In the genomic region with DNA sequence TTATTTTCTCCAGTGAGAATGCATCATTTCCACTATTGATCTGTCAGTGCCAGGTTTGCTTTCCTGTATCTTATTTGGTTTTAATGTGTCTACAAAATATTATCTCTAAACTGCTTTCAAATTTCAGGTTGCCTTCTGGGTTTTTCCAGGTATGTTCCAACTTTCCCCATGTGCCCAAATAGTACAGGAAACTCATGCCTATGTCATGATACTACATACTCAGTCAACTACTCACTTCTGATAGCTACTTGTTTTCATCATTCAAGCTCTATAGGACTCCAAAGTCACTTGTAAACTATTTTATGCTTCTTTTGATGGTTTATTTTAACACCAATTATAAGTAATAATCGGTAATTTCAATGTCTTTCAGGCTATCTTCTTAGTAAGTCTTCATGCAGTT, we compare ENCODE assay signal across 17 cellular contexts.
A peak's percentile ranks its signal among the peaks of the same experiment; 100 is the strongest.
DNase-seq lines count a peak whose midpoint lies in the region; ATAC-seq, FAIRE-seq and TF ChIP-seq lines count a peak whose summit lies in the region.
"Had no signal": no experiment of that assay in that cellular context is flagged by ENCODE, and none has a peak within 500 bp of the region (broad histone marks: within the 10 kb centered on the region; RNA-seq: fewer than 3 reads in every experiment).

No MANE protein-coding gene starts in this region.

- H3K4me2 ChIP-seq in mammary epithelial cell (ENCODE audit: insufficient read depth, low read depth, low read length), result peak overlapping the region; percentile 56
- no peak overlapping the region for H3K4me2 ChIP-seq in PC-3 (ENCODE audit: low read length)

- CTCF ChIA-PET in mammary epithelial cell (lab: Charles Lee; ENCODE audit: low non-redundant PET) (no interaction called here), MCF 10A (lab: Yijun Ruan, JAX) (interaction anchor here (0.5 kb wide), 1 partner anchor 60 kb away, joined by 3 read pairs; no protein-coding TSS in a partner anchor), PC-3 (lab: Charles Lee) (no interaction called here)

- BruUV-seq in mammary epithelial cell (replicated peaks; lab: Mats Ljungman, UMichigan) (no TSS peak), MCF 10A (replicated peaks; lab: Mats Ljungman, UMichigan) (no TSS peak), PC-3 (replicated peaks; lab: Mats Ljungman, UMichigan) (no TSS peak)

- H4K20me1 ChIP-seq in mammary epithelial cell (ENCODE audit: insufficient read depth, low read length), result no peaks in the 10 kb centered on the region
- H4K20me1 ChIP-seq in PC-3 (ENCODE audit: low read length), result no peaks in the 10 kb centered on the region

- H3K9me2 ChIP-seq in PC-3 (replicated peaks; ENCODE audit: low read length), result no peaks in the 10 kb centered on the region

- peak; percentile 71 for DNase-seq in mammary epithelial cell
- no peak for DNase-seq in MCF 10A (ENCODE audit: unreplicated experiment)
- peak; percentile 23 for DNase-seq in PC-3
- no peak for DNase-seq in epithelial cell of prostate (ENCODE audit: low read depth, low spot score)
- DNase-seq in kidney tubule cell (ENCODE audit: low spot score), result peak; percentile 52
- no peak for DNase-seq in activated T-cell treated with anti-CD3 and anti-CD28 coated beads, Interleukin-2, amount 50 U/mL, for 4 hours
- no peak for DNase-seq in small intestine
- no peak for DNase-seq in tibial nerve (ENCODE audit: low spot score in 2 of 2)
- DNase-seq: 8988T; C1 segment of cervical spinal cord; CD4-positive, alpha-beta T cell; DMS79 treated with DMSO at 0.1 percent for 48 hours; GF-D8 had no signal

- H3K27ac ChIP-seq in mammary epithelial cell (ENCODE audit: insufficient read depth, low read depth, low read length) (peak overlapping the region; percentile 83), PC-3 (ENCODE audit: low read length) (no peak overlapping the region), epithelial cell of prostate (peak overlapping the region; percentile 85), small intestine (ENCODE audit: low read depth in 1 of 2, low read length in 1 of 2) (no peak overlapping the region), tibial nerve (no peak overlapping the region)

- no peaks in the 10 kb centered on the region for H3K27me3 Mint-ChIP-seq in MCF 10A (ENCODE audit: insufficient read depth, unreplicated experiment)
- H3K27me3 Mint-ChIP-seq in activated T-cell treated with anti-CD3 and anti-CD28 coated beads, Interleukin-2, amount 50 U/mL, for 4 hours (ENCODE audit: low read depth), result no peaks in the 10 kb centered on the region
- H3K27me3 Mint-ChIP-seq: B cell had no signal

- H3K36me3 ChIP-seq in mammary epithelial cell (ENCODE audit: insufficient read depth, low read length) (peaks cover 3% of the 10 kb centered on the region), PC-3 (ENCODE audit: low read depth, low read length) (no peaks in the 10 kb centered on the region), small intestine (ENCODE audit: control insufficient read depth in 2 of 2, insufficient read depth in 2 of 2, low read length in 2 of 2) (no peaks in the 10 kb centered on the region), tibial nerve (no peaks in the 10 kb centered on the region)

- H3K9me3 Mint-ChIP-seq in MCF 10A (ENCODE audit: unreplicated experiment), result no peaks in the 10 kb centered on the region
- H3K9me3 Mint-ChIP-seq in activated T-cell treated with anti-CD3 and anti-CD28 coated beads, Interleukin-2, amount 50 U/mL, for 4 hours, result peaks cover 2% of the 10 kb centered on the region

- dilution Hi-C loops in mammary epithelial cell (cut with HindIII; ENCODE audit: low sequenced_read_pairs), result no loop called here

- H3K4me3 Mint-ChIP-seq in MCF 10A (ENCODE audit: unreplicated experiment), result no peak overlapping the region
- no peak overlapping the region for H3K4me3 Mint-ChIP-seq in activated T-cell treated with anti-CD3 and anti-CD28 coated beads, Interleukin-2, amount 50 U/mL, for 4 hours
- H3K4me3 Mint-ChIP-seq: B cell; CD4-positive, alpha-beta T cell had no signal

- H2AFZ ChIP-seq in mammary epithelial cell (ENCODE audit: low read depth, low read length), result no peak overlapping the region
- H2AFZ ChIP-seq in PC-3 (ENCODE audit: low read length), result 0 out of 2 replicates have a peak overlapping the region, but pooled peaks have one; percentile 31

- peaks cover 87% of the 10 kb centered on the region for H3K79me2 ChIP-seq in mammary epithelial cell (ENCODE audit: insufficient read depth, low read length)
- H3K79me2 ChIP-seq in PC-3 (ENCODE audit: low read length), result no peaks in the 10 kb centered on the region

- peaks cover 3% of the 10 kb centered on the region for H3K9me3 ChIP-seq in mammary epithelial cell (replicated peaks; ENCODE audit: insufficient read depth, low read length)
- H3K9me3 ChIP-seq in PC-3 (ENCODE audit: low read length), result no peaks in the 10 kb centered on the region
- H3K9me3 ChIP-seq in small intestine (ENCODE audit: control insufficient read depth, low read depth), result peaks cover 1% of the 10 kb centered on the region
- H3K9me3 ChIP-seq in tibial nerve, result peaks cover 0 to 7% (median 0%) of the 10 kb centered on the region in 4 donors

- H3K4me1 ChIP-seq in mammary epithelial cell (ENCODE audit: insufficient read depth, low read length) (peaks cover 18% of the 10 kb centered on the region), PC-3 (ENCODE audit: insufficient read depth, low read length) (0 out of 2 replicates have a peak, but pooled peaks cover 4% of the 10 kb centered on the region), small intestine (ENCODE audit: control insufficient read depth in 2 of 2, insufficient read depth in 1 of 2, low read depth in 1 of 2, low read length in 1 of 2) (no peaks in the 10 kb centered on the region), tibial nerve (no peaks in the 10 kb centered on the region)

- TF ChIP-seq POLR2A in tibial nerve (IDR thresholded peaks at IDR 0.05), result no peak

- intact Hi-C loops in mammary epithelial cell (cut with micrococcal nuclease), result loop anchor here (5.0 kb wide), 1 partner anchor 35 kb away; no protein-coding TSS in a partner anchor
- intact Hi-C loops in MCF 10A (cut with micrococcal nuclease), result no loop called here
- intact Hi-C loops in PC-3 (cut with micrococcal nuclease), result no loop called here

- no peak for FAIRE-seq in small intestine (lab: Jason Lieb, UNC)
- FAIRE-seq: HepG2, HTR-8/SVneo had no signal

- H3K4me1 Mint-ChIP-seq in MCF 10A (ENCODE audit: insufficient read depth, unreplicated experiment), result peaks cover 6% of the 10 kb centered on the region
- no peaks in the 10 kb centered on the region for H3K4me1 Mint-ChIP-seq in activated T-cell treated with anti-CD3 and anti-CD28 coated beads, Interleukin-2, amount 50 U/mL, for 4 hours (ENCODE audit: low read depth)
- H3K4me1 Mint-ChIP-seq: B cell had no signal

- ATAC-seq in PC-3, result no peak
- ATAC-seq in activated T-cell treated with anti-CD3 and anti-CD28 coated beads, Interleukin-2, amount 50 U/mL, for 4 hours, result no peak
- ATAC-seq: HCT116, HepG2 had no signal

- no peak overlapping the region for H3K27ac Mint-ChIP-seq in MCF 10A (ENCODE audit: low read depth, unreplicated experiment)
- H3K27ac Mint-ChIP-seq: B cell; CD4-positive, alpha-beta T cell had no signal

- H3K9ac ChIP-seq in mammary epithelial cell (ENCODE audit: insufficient read depth, low read length) (no peak overlapping the region), PC-3 (ENCODE audit: low read length) (no peak overlapping the region)

- H3K27me3 ChIP-seq in mammary epithelial cell (ENCODE audit: insufficient read depth, low read length) (no peaks in the 10 kb centered on the region), PC-3 (ENCODE audit: low read length) (no peaks in the 10 kb centered on the region), small intestine (ENCODE audit: control insufficient read depth in 2 of 2, insufficient read depth in 2 of 2, low read length in 2 of 2) (no peaks in the 10 kb centered on the region), tibial nerve (no peaks in the 10 kb centered on the region)

- in situ Hi-C loops in mammary epithelial cell (cut with MboI; ENCODE audit: low sequenced_read_pairs in 2 of 2), result no loop called here

- TF ChIP-seq EP300 in tibial nerve (IDR thresholded peaks at IDR 0.05), result no peak

- no peaks in the 10 kb centered on the region for H3K36me3 Mint-ChIP-seq in MCF 10A (ENCODE audit: insufficient read depth, unreplicated experiment)
- no peaks in the 10 kb centered on the region for H3K36me3 Mint-ChIP-seq in activated T-cell treated with anti-CD3 and anti-CD28 coated beads, Interleukin-2, amount 50 U/mL, for 4 hours (ENCODE audit: insufficient read depth)

- H3K4me3 ChIP-seq in mammary epithelial cell (replicated peaks in 1 of 3; ENCODE audit: insufficient read depth in 1 of 3, low read depth in 2 of 3, low read length in 3 of 3) (no peak overlapping the region), PC-3 (ENCODE audit: low read length) (no peak overlapping the region), small intestine (ENCODE audit: low read depth in 1 of 2, low read length in 2 of 2) (no peak overlapping the region), tibial nerve (no peak overlapping the region)

- POLR2A ChIA-PET in MCF 10A (lab: Yijun Ruan, JAX), result no interaction called here
- POLR2A ChIA-PET in PC-3 (lab: Charles Lee; ENCODE audit: unreplicated experiment), result no interaction called here

- WGBS in mammary epithelial cell (ENCODE audit: low coverage, missing lambda C conversion rate), result 93% methylated on average over 1 of the region's 1 CpG
- 76 to 82% (median 81%) methylated on average over 1 of the region's 1 CpG for WGBS in small intestine, 3 donors
- 81 to 90% methylated on average over 1 of the region's 1 CpG for WGBS in tibial nerve, 2 donors

- TF ChIP-seq CTCF in mammary epithelial cell (conservative IDR thresholded peaks at IDR 0.05 in 1 of 2, IDR thresholded peaks at IDR 0.05 in 1 of 2; ENCODE audit: extremely low read depth in 1 of 2, insufficient read depth in 1 of 2, low read depth in 1 of 2, low read length in 2 of 2) (no peak), MCF 10A (IDR thresholded peaks at IDR 0.05; ENCODE audit: unreplicated experiment) (no peak), PC-3 (conservative IDR thresholded peaks at IDR 0.05; ENCODE audit: low read depth, low read length) (no peak), tibial nerve (IDR thresholded peaks at IDR 0.05) (no peak)

- H3F3A ChIP-seq in PC-3 (ENCODE audit: low read length, unreplicated experiment), result no peaks in the 10 kb centered on the region

Comparison
In these comparisons a context has a peak if more than half of its experiments do, and no peak if none do; other contexts are left out.
1. DNase-seq: peak in mammary epithelial cell (single experiment), PC-3 (single experiment) and kidney tubule cell (single experiment); none in MCF 10A (single experiment), epithelial cell of prostate (single experiment), activated T-cell treated with anti-CD3 and anti-CD28 coated beads, Interleukin-2, amount 50 U/mL, for 4 hours (single experiment), small intestine (single experiment) and tibial nerve (0 of 2).
2. H3K27ac ChIP-seq: peak in mammary epithelial cell (single experiment) and epithelial cell of prostate (single experiment); none in PC-3 (single experiment), small intestine (0 of 2) and tibial nerve (0 of 4).